Comparison of ENCODE assay signal across 8 cellular contexts in genomic region chr19:35628264-35628564, GRCh38. TPM values are rescaled to one million over a fixed set of nuclear protein-coding genes. Genes with fewer than 3 reads are reported as not detected.
DNase-seq lines count a peak whose midpoint lies in the region; ATAC-seq and TF ChIP-seq lines count a peak whose summit lies in the region.

No MANE protein-coding gene starts in this region.

- H3K27me3 ChIP-seq in GM06990 (replicated peaks; ENCODE audit: control insufficient read depth, insufficient read depth, low read length) (no peaks in the 10 kb centered on the region), Panc1 (ENCODE audit: control insufficient read depth, insufficient read depth, low read length) (no peaks in the 10 kb centered on the region), esophagus muscularis mucosa (no peaks in the 10 kb centered on the region), prostate gland (replicated peaks; ENCODE audit: insufficient read depth) (no peaks in the 10 kb centered on the region)

- POLR2A ChIA-PET in Panc1 (lab: Charles Lee): no interaction called here

- TF ChIP-seq CTCF in GM06990 (IDR thresholded peaks at IDR 0.05; ENCODE audit: insufficient read depth, low read length, poor library complexity, severe bottlenecking) (no peak), Panc1 (IDR thresholded peaks at IDR 0.05) (no peak), esophagus muscularis mucosa (IDR thresholded peaks at IDR 0.05) (no peak), prostate gland (IDR thresholded peaks at IDR 0.05) (no peak)

- TF ChIP-seq POLR2A in esophagus muscularis mucosa (IDR thresholded peaks at IDR 0.05; ENCODE audit: low read depth) (no peak), prostate gland (IDR thresholded peaks at IDR 0.05) (no peak)

- ATAC-seq in Panc1: no peak
- ATAC-seq in activated CD4-positive, CD25-positive, alpha-beta regulatory T cell treated with anti-CD3 and anti-CD28 coated beads, Interleukin-2, amount 50 U/mL, for 24 hours: no peak

- TSS peak; percentile 100 for BruUV-seq in Panc1 (replicated peaks; lab: Mats Ljungman, UMichigan)

- intact Hi-C loops in Panc1 (cut with micrococcal nuclease; ENCODE audit: unreplicated experiment): no loop called here
- intact Hi-C loops in esophagus muscularis mucosa (cut with DNase I): loop anchor here (2.0 to 5.0 kb wide), 2 partner anchors 15 to 81 kb away; partner anchors contain the start of gene TMEM147
- intact Hi-C loops in prostate gland (cut with DNase I): loop anchor here (5.0 kb wide), 1 partner anchor 81 kb away; the partner anchor contains the start of gene TMEM147

- 16% methylated on average over 9 of the region's 9 CpGs for WGBS in esophagus muscularis mucosa
- WGBS in prostate gland: 2% methylated on average over 9 of the region's 9 CpGs

- H3K4me3 ChIP-seq in GM06990 (replicated peaks; ENCODE audit: low read depth, low read length) (peak overlapping the region; percentile 85), Panc1 (ENCODE audit: low read depth in 2 of 2, low read length in 2 of 2) (peak overlapping the region; percentile 84 to 99), esophagus muscularis mucosa (peak overlapping the region; percentile 88 to 99 (median 94)), prostate gland (peak overlapping the region; percentile 98 to 99)

- H3K9me3 ChIP-seq in Panc1 (ENCODE audit: control insufficient read depth, insufficient read depth, low read depth, low read length) (no peaks in the 10 kb centered on the region), esophagus muscularis mucosa (no peaks in the 10 kb centered on the region), prostate gland (no peaks in the 10 kb centered on the region)

- H3K36me3 ChIP-seq in GM06990 (ENCODE audit: control insufficient read depth, insufficient read depth, low read length) (peaks cover 22% of the 10 kb centered on the region), Panc1 (ENCODE audit: control insufficient read depth, insufficient read depth, low read length) (peaks cover 8% of the 10 kb centered on the region), esophagus muscularis mucosa (peaks cover 31 to 33% (median 32%) of the 10 kb centered on the region in 4 donors), prostate gland (peaks cover 6 to 19% of the 10 kb centered on the region in 2 donors)

- DNase-seq in GM06990 (ENCODE audit: extremely low read depth, insufficient read length): no peak
- no peak for DNase-seq in Panc1 (ENCODE audit: low read depth, low spot score)
- DNase-seq in esophagus muscularis mucosa (ENCODE audit: extremely low spot score): no peak
- DNase-seq in prostate gland (ENCODE audit: low spot score): no peak
- no peak for DNase-seq in SW480 (ENCODE audit: low spot score)
- DNase-seq in DMS79 (lab: John Stamatoyannopoulos, UW): no peak
- no peak for DNase-seq in NCI-H774 (lab: John Stamatoyannopoulos, UW)

- peak overlapping the region; percentile 93 for H3K27ac ChIP-seq in Panc1 (ENCODE audit: low read length)
- H3K27ac ChIP-seq in esophagus muscularis mucosa (replicated peaks in 1 of 4): peak overlapping the region; percentile 86 to 96 (median 92)
- peak overlapping the region; percentile 88 for H3K27ac ChIP-seq in prostate gland

- in situ Hi-C loops in Panc1 (cut with HindIII; ENCODE audit: low pct_unique_long_range_greater_than_20kb, low sequenced_read_pairs): no loop called here

- TF ChIP-seq EP300 in esophagus muscularis mucosa (IDR thresholded peaks at IDR 0.05): no peak

- CTCF ChIA-PET in Panc1 (lab: Charles Lee): no interaction called here

- H3K4me1 ChIP-seq in Panc1 (ENCODE audit: control insufficient read depth, insufficient read depth, low read length) (peaks cover 4% of the 10 kb centered on the region; the same call in 1 of the 2 replicates), esophagus muscularis mucosa (peaks cover 19 to 32% (median 28%) of the 10 kb centered on the region in 4 donors), prostate gland (replicated peaks) (no peaks in the 10 kb centered on the region)

RNA-seq across cellular contexts. Expression of gene RBM42, which starts 0.6 kb away (rescaled TPM):
- total RNA-seq in Panc1 (2021; ENCODE audit: unreplicated experiment): 180 TPM
- 207 TPM for polyA plus RNA-seq in Panc1 (2012; ENCODE audit: insufficient read length)
- 100 to 1,000 TPM in 2 of 4 donors, 10 to 100 TPM in 2; 63.1 to 112 (median 95.2) TPM for total RNA-seq in esophagus muscularis mucosa
- 100 to 1,000 TPM in 1 of 2 donors, 10 to 100 TPM in 1; 81.4 to 114 TPM for total RNA-seq in prostate gland

RNA-seq across cellular contexts. Expression of gene ETV2, which starts 13.3 kb away (rescaled TPM):
- 2.8 TPM for total RNA-seq in Panc1 (2021; ENCODE audit: unreplicated experiment)
- polyA plus RNA-seq in Panc1 (2012; ENCODE audit: insufficient read length): 3.5 TPM
- total RNA-seq in esophagus muscularis mucosa: 1 to 10 TPM in 1 of 4 donors, not detected in 3; 3.4 TPM
- total RNA-seq in prostate gland: 1 to 10 TPM; 1.2 to 6.6 TPM

RNA-seq across cellular contexts. Expression of gene HAUS5, which starts 15.7 kb away (rescaled TPM):
- total RNA-seq in Panc1 (2021; ENCODE audit: unreplicated experiment) (23.2 TPM), esophagus muscularis mucosa (1 to 10 TPM; 3.7 to 4.7 (median 4.3) TPM), prostate gland (10 to 100 TPM; 10.0 to 17.5 TPM)
- 24.8 TPM for polyA plus RNA-seq in Panc1 (2012; ENCODE audit: insufficient read length)

RNA-seq across cellular contexts. Expression of gene COX6B1, which starts 19.9 kb away (rescaled TPM):
- total RNA-seq in Panc1 (2021; ENCODE audit: unreplicated experiment) (835 TPM), esophagus muscularis mucosa (100 to 1,000 TPM; 205 to 508 (median 313) TPM), prostate gland (100 to 1,000 TPM; 334 to 665 TPM)
- polyA plus RNA-seq in Panc1 (2012; ENCODE audit: insufficient read length): 771 TPM

RNA-seq across cellular contexts. Expression of gene UPK1A, which starts 38.1 kb away (rescaled TPM):
- total RNA-seq in Panc1 (2021; ENCODE audit: unreplicated experiment) (0.67 TPM), esophagus muscularis mucosa (not detected), prostate gland (1 to 10 TPM; 3.8 to 5.5 TPM)
- polyA plus RNA-seq in Panc1 (2012; ENCODE audit: insufficient read length): 3.1 TPM
